Comparison of ENCODE assay signal across 18 cellular contexts in the genomic region with DNA sequence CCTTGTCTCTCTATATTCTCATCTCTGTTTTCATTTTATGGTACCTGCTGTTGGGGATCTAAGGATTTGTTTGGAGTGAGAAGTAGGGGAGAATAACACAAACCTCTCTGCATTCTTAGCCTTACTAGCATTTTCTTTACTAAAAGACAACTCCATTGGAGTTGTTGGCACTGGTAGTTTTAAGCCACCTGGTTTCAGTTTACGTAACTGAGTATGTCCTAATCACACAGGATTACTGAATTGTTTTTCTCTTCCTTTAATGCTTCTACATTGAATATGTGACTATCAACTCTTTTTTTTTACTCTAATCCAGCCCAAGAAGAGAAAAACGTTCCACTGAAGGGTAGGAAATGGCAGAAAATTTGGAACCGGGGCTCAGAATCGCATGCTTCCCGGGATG. TPM values are rescaled to one million over a fixed set of nuclear protein-coding genes. Genes with fewer than 3 reads are reported as not detected.
DNase-seq lines count a peak whose midpoint lies in the region; ATAC-seq, FAIRE-seq and TF ChIP-seq lines count a peak whose summit lies in the region.
"Had no signal": no experiment of that assay in that cellular context is flagged by ENCODE, and none has a peak within 500 bp of the region (broad histone marks: within the 10 kb centered on the region; RNA-seq: fewer than 3 reads in every experiment).

No MANE protein-coding gene starts in this region.

- H3K9ac ChIP-seq in astrocyte (ENCODE audit: low read length), result no peak overlapping the region

- H3K4me2 ChIP-seq in astrocyte (ENCODE audit: low read length), result no peak overlapping the region

- peaks cover 3% of the 10 kb centered on the region for H3K36me3 Mint-ChIP-seq in astrocyte (ENCODE audit: low read depth, unreplicated experiment)
- H3K36me3 Mint-ChIP-seq in naive thymus-derived CD4-positive, alpha-beta T cell, result no peaks in the 10 kb centered on the region

- DNase-seq in LHCN-M2 (ENCODE audit: low read depth), result peak; percentile 27
- no peak for DNase-seq in astrocyte (ENCODE audit: low read depth)
- peak; percentile 27 for DNase-seq in fibroblast of villous mesenchyme (ENCODE audit: low read depth)
- no peak for DNase-seq in stomach
- no peak for DNase-seq in naive thymus-derived CD4-positive, alpha-beta T cell
- DNase-seq in omental fat pad (ENCODE audit: low spot score), result no peak
- no peak for DNase-seq in spleen
- DNase-seq: activated CD8-positive, alpha-beta T cell treated with anti-CD3 and anti-CD28 coated beads, Interleukin-2, amount 10 ng/mL, durations not matched to agents 7 days and 5 days; activated naive CD4-positive, alpha-beta T cell treated with anti-CD3 and anti-CD28 coated beads, Interleukin-2, amount 50 U/mL, for 16 hours; activated T-cell treated with anti-CD3 and anti-CD28 coated beads, Interleukin-2, amount 50 U/mL, for 48 hours; AML-193; DND-41; NCI-H146; NCI-H2171; nephron progenitor cell; T-helper 9 cell had no signal

- H3K4me1 ChIP-seq in astrocyte (ENCODE audit: insufficient read depth, low read length) (peaks cover 11% of the 10 kb centered on the region), stomach (peaks cover 6 to 44% (median 36%) of the 10 kb centered on the region in 4 donors), spleen (peaks cover 4 to 39% (median 25%) of the 10 kb centered on the region in 6 donors)
- no peaks in the 10 kb centered on the region for H3K4me1 ChIP-seq in naive thymus-derived CD4-positive, alpha-beta T cell (ENCODE audit: control insufficient read depth in 2 of 2, insufficient read depth in 2 of 2, low read length in 2 of 2)

- H3K27ac ChIP-seq in astrocyte (ENCODE audit: low read depth, low read length), result peak overlapping the region; percentile 2
- peak overlapping the region in 4 of 5 donors; percentile 46 to 86 (median 68) for H3K27ac ChIP-seq in stomach
- no peak overlapping the region for H3K27ac ChIP-seq in naive thymus-derived CD4-positive, alpha-beta T cell (ENCODE audit: low read depth, low read length)
- no peak overlapping the region for H3K27ac ChIP-seq in spleen

- WGBS in stomach, 5 donors, result 78 to 84% (median 83%) methylated on average over 5 of the region's 5 CpGs
- WGBS in spleen, 5 donors, result 73 to 89% (median 78%) methylated on average over 5 of the region's 5 CpGs

- intact Hi-C loops in stomach (cut with DNase I; ENCODE audit: low total_unique reads) (no loop called here), spleen (cut with DNase I; ENCODE audit: low total_unique reads) (no loop called here)
- intact Hi-C loops in naive thymus-derived CD4-positive, alpha-beta T cell (cut with micrococcal nuclease), result no loop called here

- H3K9me3 Mint-ChIP-seq in astrocyte (ENCODE audit: unreplicated experiment), result peaks cover 7% of the 10 kb centered on the region
- H3K9me3 Mint-ChIP-seq in naive thymus-derived CD4-positive, alpha-beta T cell, result peaks cover 0 to 3% (median 0%) of the 10 kb centered on the region in 11 donors

- H3K4me1 Mint-ChIP-seq in astrocyte (ENCODE audit: low read depth, unreplicated experiment), result peaks cover 24% of the 10 kb centered on the region
- H3K4me1 Mint-ChIP-seq in naive thymus-derived CD4-positive, alpha-beta T cell, result peaks cover 0 to 3% (median 0%) of the 10 kb centered on the region in 7 donors

- H3K36me3 ChIP-seq in astrocyte (ENCODE audit: insufficient read depth, low read length) (no peaks in the 10 kb centered on the region), stomach (no peaks in the 10 kb centered on the region), spleen (no peaks in the 10 kb centered on the region)
- H3K36me3 ChIP-seq in naive thymus-derived CD4-positive, alpha-beta T cell (ENCODE audit: control insufficient read depth in 2 of 3, insufficient read depth in 3 of 3, low read length in 3 of 3), result no peaks in the 10 kb centered on the region
- H3K36me3 ChIP-seq: thoracic aorta had no signal

- H3K79me2 ChIP-seq in astrocyte (ENCODE audit: insufficient read depth, low read length), result no peaks in the 10 kb centered on the region

- no peak for TF ChIP-seq CTCF in astrocyte (IDR thresholded peaks at IDR 0.05; ENCODE audit: insufficient read depth, low read depth, low read length)
- no peak for TF ChIP-seq CTCF in fibroblast of villous mesenchyme (IDR thresholded peaks at IDR 0.05; ENCODE audit: insufficient read depth, low read depth, low read length)
- no peak for TF ChIP-seq CTCF in stomach (IDR thresholded peaks at IDR 0.05)
- TF ChIP-seq CTCF in omental fat pad (IDR thresholded peaks at IDR 0.05), result no peak
- TF ChIP-seq CTCF in spleen (IDR thresholded peaks at IDR 0.05 in 8 of 11, conservative IDR thresholded peaks at IDR 0.05 in 3 of 11), result no peak

- no peak overlapping the region for H3K4me3 Mint-ChIP-seq in astrocyte (ENCODE audit: unreplicated experiment)
- no peak overlapping the region for H3K4me3 Mint-ChIP-seq in naive thymus-derived CD4-positive, alpha-beta T cell
- H3K4me3 Mint-ChIP-seq: activated CD8-positive, alpha-beta T cell treated with anti-CD3 and anti-CD28 coated beads, Interleukin-2, amount 10 ng/mL, durations not matched to agents 7 days and 5 days; nephron progenitor cell had no signal

- ATAC-seq in naive thymus-derived CD4-positive, alpha-beta T cell, result no peak
- no peak for ATAC-seq in omental fat pad (ENCODE audit: low FRiP score)
- ATAC-seq: activated CD8-positive, alpha-beta T cell treated with anti-CD3 and anti-CD28 coated beads, Interleukin-2, amount 10 ng/mL, durations not matched to agents 7 days and 5 days; SK-N-SH treated with all-trans-retinoic acid at 6 μM for 48 hours had no signal

- CTCF ChIA-PET in naive thymus-derived CD4-positive, alpha-beta T cell (lab: Charles Lee), result no interaction called here

- no peaks in the 10 kb centered on the region for H4K20me1 ChIP-seq in astrocyte (ENCODE audit: insufficient read depth, low read length)

- no peak for TF ChIP-seq EP300 in stomach (IDR thresholded peaks at IDR 0.05)

- H3K4me3 ChIP-seq in astrocyte (ENCODE audit: insufficient read depth, low read depth, low read length) (no peak overlapping the region), fibroblast of villous mesenchyme (ENCODE audit: low read depth, low read length) (no peak overlapping the region), stomach (no peak overlapping the region), spleen (no peak overlapping the region)
- H3K4me3 ChIP-seq in naive thymus-derived CD4-positive, alpha-beta T cell (ENCODE audit: low read length), result no peak overlapping the region
- H3K4me3 ChIP-seq: thoracic aorta had no signal

- H3K27me3 Mint-ChIP-seq in astrocyte (ENCODE audit: low read depth, unreplicated experiment), result no peaks in the 10 kb centered on the region
- H3K27me3 Mint-ChIP-seq in naive thymus-derived CD4-positive, alpha-beta T cell, result peaks cover 0 to 32% (median 19%) of the 10 kb centered on the region in 5 donors

- peak overlapping the region; percentile 23 for H3K27ac Mint-ChIP-seq in astrocyte (ENCODE audit: unreplicated experiment)
- no peak overlapping the region for H3K27ac Mint-ChIP-seq in naive thymus-derived CD4-positive, alpha-beta T cell
- H3K27ac Mint-ChIP-seq: activated CD8-positive, alpha-beta T cell treated with anti-CD3 and anti-CD28 coated beads, Interleukin-2, amount 10 ng/mL, durations not matched to agents 7 days and 5 days had no signal

- POLR2A ChIA-PET in naive thymus-derived CD4-positive, alpha-beta T cell (lab: Charles Lee), result no interaction called here

- no peaks in the 10 kb centered on the region for H3K27me3 ChIP-seq in astrocyte (ENCODE audit: insufficient read depth, low read length)
- H3K27me3 ChIP-seq in stomach, result no peaks in the 10 kb centered on the region
- H3K27me3 ChIP-seq in naive thymus-derived CD4-positive, alpha-beta T cell (ENCODE audit: control insufficient read depth in 2 of 2, insufficient read depth in 2 of 2, low read length in 2 of 2), result no peaks in the 10 kb centered on the region
- peaks cover 0 to 6% (median 0%) of the 10 kb centered on the region in 7 donors for H3K27me3 ChIP-seq in spleen (replicated peaks in 1 of 7)

- H2AFZ ChIP-seq in astrocyte (ENCODE audit: low read depth, low read length), result no peak overlapping the region

- H3K9me3 ChIP-seq in astrocyte (ENCODE audit: insufficient read depth, low read depth, low read length) (no peaks in the 10 kb centered on the region), stomach (no peaks in the 10 kb centered on the region), spleen (no peaks in the 10 kb centered on the region)
- no peaks in the 10 kb centered on the region for H3K9me3 ChIP-seq in naive thymus-derived CD4-positive, alpha-beta T cell (ENCODE audit: control insufficient read depth in 2 of 3, low read length in 3 of 3)
- H3K9me3 ChIP-seq: thoracic aorta had no signal

- no peak for TF ChIP-seq POLR2A in stomach (IDR thresholded peaks at IDR 0.05)
- TF ChIP-seq POLR2A in spleen (IDR thresholded peaks at IDR 0.05), result no peak

- no peak for FAIRE-seq in astrocyte (lab: Jason Lieb, UNC)

RNA-seq across cellular contexts. Expression of gene TRIL, which starts 30.0 kb away (rescaled TPM):
- 0.32 and 0.46 TPM in 2 replicates for total RNA-seq in LHCN-M2 (2014; rRNA removed)
- polyA plus RNA-seq in LHCN-M2 (2012), result 0.02 TPM
- total RNA-seq in astrocyte, result 0.45 and 0.72 TPM in 2 replicates
- under 0.01 and 1.9 TPM in 2 replicates for total RNA-seq in fibroblast of villous mesenchyme
- 10 to 100 TPM in 1 of 5 donors, 1 to 10 TPM in 3, not detected in 1; 1.3 to 26.1 (median 5.6) TPM for total RNA-seq in stomach
- polyA plus RNA-seq in stomach, result 1 to 10 TPM in 2 of 3 donors, under 1 TPM in 1; 0.92 to 1.3 (median 1.1) TPM
- total RNA-seq in naive thymus-derived CD4-positive, alpha-beta T cell, result under 1 TPM in 1 of 5 experiments, not detected in 4; 0.07 TPM
- not detected for polyA plus RNA-seq in naive thymus-derived CD4-positive, alpha-beta T cell
- 10 to 100 TPM in 1 of 4 donors, 1 to 10 TPM in 2, under 1 TPM in 1; 0.84 to 15.1 (median 4.7) TPM for total RNA-seq in omental fat pad
- 10 to 100 TPM in 1 of 7 donors, 1 to 10 TPM in 6; 1.0 to 10.0 (median 6.7) TPM for total RNA-seq in spleen
- polyA plus RNA-seq in spleen, result under 1 TPM; 0.33 to 0.96 (median 0.42) TPM
- total RNA-seq: activated CD8-positive, alpha-beta T cell treated with anti-CD3 and anti-CD28 coated beads, Interleukin-2, amount 10 ng/mL, durations not matched to agents 7 days and 5 days had no signal

Comparison
In these comparisons a context has a peak if more than half of its experiments do, and no peak if none do; other contexts are left out.
1. DNase-seq: peak in LHCN-M2 (single experiment) and fibroblast of villous mesenchyme (single experiment); none in astrocyte (single experiment), stomach (single experiment), naive thymus-derived CD4-positive, alpha-beta T cell (0 of 9), omental fat pad (single experiment) and spleen (single experiment).
2. H3K27ac ChIP-seq: peak in astrocyte (single experiment) and stomach (4 of 5); none in naive thymus-derived CD4-positive, alpha-beta T cell (single experiment) and spleen (0 of 8).